13 cellular contexts compared by ENCODE assay signal in the genomic region with DNA sequence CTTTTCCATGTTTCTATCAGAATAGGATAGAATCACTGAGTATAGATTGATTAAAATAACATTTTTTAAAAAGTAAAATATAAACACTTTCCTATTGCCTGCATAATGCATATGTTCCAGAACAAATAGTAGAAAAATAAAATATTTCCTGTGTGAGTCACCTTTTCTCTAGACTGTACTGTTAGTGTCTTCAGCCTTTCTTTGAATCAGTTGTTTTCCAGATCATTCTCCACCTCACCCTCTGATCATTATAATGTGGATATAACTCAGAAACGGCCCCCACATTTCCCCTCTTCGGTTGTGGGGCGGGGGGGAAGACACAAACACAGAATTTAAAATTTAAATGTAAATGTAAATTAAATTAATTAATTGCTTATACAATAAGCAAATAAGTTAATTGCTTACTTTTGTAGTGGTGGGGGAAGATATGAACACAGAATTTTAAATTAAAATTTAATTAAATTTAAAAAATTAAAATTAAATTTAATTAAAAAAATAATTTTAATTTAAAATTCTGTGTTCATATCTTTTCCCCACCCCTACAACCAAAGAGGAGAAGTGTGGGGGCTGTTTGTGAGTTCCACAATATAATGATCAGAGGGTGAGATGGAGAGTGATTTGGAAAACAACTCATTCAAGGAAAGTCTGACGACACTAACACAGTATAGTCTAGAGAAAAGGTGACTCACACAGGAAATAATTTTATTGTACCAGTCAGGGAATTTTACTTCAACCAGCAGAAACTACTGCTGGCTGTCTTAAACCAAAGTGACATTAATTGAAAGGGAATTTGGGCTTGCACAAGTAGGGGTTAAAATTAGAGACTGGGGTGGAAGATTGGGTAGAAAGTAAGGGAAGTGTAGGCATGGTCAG. TPM values are rescaled to one million over a fixed set of nuclear protein-coding genes. Genes with fewer than 3 reads are reported as not detected.
DNase-seq lines count a peak whose midpoint lies in the region; ATAC-seq and TF ChIP-seq lines count a peak whose summit lies in the region.
"Had no signal": no experiment of that assay in that cellular context is flagged by ENCODE, and none has a peak within 500 bp of the region (broad histone marks: within the 10 kb centered on the region; RNA-seq: fewer than 3 reads in every experiment).

No MANE protein-coding gene starts in this region.

- TF ChIP-seq CTCF in cardiac fibroblast (IDR thresholded peaks at IDR 0.05; ENCODE audit: low read depth, low read length) (no peak), retinal pigment epithelial cell (conservative IDR thresholded peaks at IDR 0.05; ENCODE audit: low read depth, low read length) (no peak), omental fat pad (IDR thresholded peaks at IDR 0.05) (no peak)

- DNase-seq in GM04503 (ENCODE audit: low read depth), result peak; percentile 19
- DNase-seq in NCI-H226, result peak; percentile 18
- peak; percentile 49 to 86 for DNase-seq in cardiac fibroblast (ENCODE audit: low read depth in 2 of 2)
- DNase-seq in retinal pigment epithelial cell (ENCODE audit: low read depth), result peak; percentile 33
- no peak for DNase-seq in NCI-H345 (lab: John Stamatoyannopoulos, UW)
- no peak for DNase-seq in NCI-H1092 (lab: John Stamatoyannopoulos, UW)
- no peak for DNase-seq in omental fat pad (ENCODE audit: low spot score)
- DNase-seq: activated CD4-positive, alpha-beta T cell treated with anti-CD3 and anti-CD28 coated beads, Interleukin-2, amount 50 U/mL, for 4 hours; SHP77 treated with DMSO at 0.1 percent for 48 hours; sigmoid colon had no signal

- no peak for ATAC-seq in omental fat pad (ENCODE audit: low FRiP score)

- H3K4me3 ChIP-seq in cardiac fibroblast (replicated peaks in 1 of 2; ENCODE audit: low read depth in 2 of 2, low read length in 2 of 2), result no peak overlapping the region
- no peak overlapping the region for H3K4me3 ChIP-seq in retinal pigment epithelial cell (ENCODE audit: low read length)
- H3K4me3 ChIP-seq: sigmoid colon had no signal

RNA-seq across cellular contexts. Expression of a gene that starts 37.1 kb away (rescaled TPM):
- total RNA-seq in omental fat pad, result not detected
- total RNA-seq: cardiac septum, HT-29, mononuclear cell, sigmoid colon had no signal

Comparison
In these comparisons a context has a peak if more than half of its experiments do, and no peak if none do; other contexts are left out.
1. DNase-seq: peak in GM04503 (single experiment), NCI-H226 (single experiment), cardiac fibroblast (2 of 2) and retinal pigment epithelial cell (single experiment); none in NCI-H345 (single experiment), NCI-H1092 (single experiment) and omental fat pad (single experiment).